12 cellular contexts compared by ENCODE assay signal in genomic region chr3:71245971-71246860, GRCh38.
DNase-seq lines count a peak whose midpoint lies in the region; ATAC-seq and TF ChIP-seq lines count a peak whose summit lies in the region.
"Had no signal": no experiment of that assay in that cellular context is flagged by ENCODE, and none has a peak within 500 bp of the region (broad histone marks: within the 10 kb centered on the region; RNA-seq: fewer than 3 reads in every experiment).

No MANE protein-coding gene starts in this region.

- peak overlapping the region; percentile 58 for H3K9ac ChIP-seq in muscle layer of colon (ENCODE audit: low read length)

- H3K4me1 ChIP-seq in breast epithelium = peaks cover 0 to 9% of the 10 kb centered on the region in 2 donors
- H3K4me1 ChIP-seq in muscle layer of colon (ENCODE audit: insufficient read depth, low read length) = peaks cover 23% of the 10 kb centered on the region
- peaks cover 18 to 35% (median 23%) of the 10 kb centered on the region in 4 donors for H3K4me1 ChIP-seq in upper lobe of left lung

- CTCF ChIA-PET in MCF 10A (lab: Yijun Ruan, JAX) = interaction anchor here (0.6 to 0.7 kb wide), 5 partner anchors 9 to 1180 kb away, joined by 3 read pairs; no protein-coding TSS in a partner anchor

- no peak for TF ChIP-seq CTCF in breast epithelium (IDR thresholded peaks at IDR 0.05)
- no peak for TF ChIP-seq CTCF in MCF 10A (IDR thresholded peaks at IDR 0.05; ENCODE audit: unreplicated experiment)
- TF ChIP-seq CTCF in endothelial cell (IDR thresholded peaks at IDR 0.05; ENCODE audit: unreplicated experiment) = no peak
- no peak for TF ChIP-seq CTCF in upper lobe of left lung (IDR thresholded peaks at IDR 0.05)

- no TSS peak for BruUV-seq in MCF 10A (replicated peaks; lab: Mats Ljungman, UMichigan)

- peaks cover 5% of the 10 kb centered on the region for H3K36me3 Mint-ChIP-seq in MCF 10A (ENCODE audit: insufficient read depth, unreplicated experiment)
- no peaks in the 10 kb centered on the region for H3K36me3 Mint-ChIP-seq in endothelial cell (ENCODE audit: low read depth, unreplicated experiment)

- H3K36me3 ChIP-seq in breast epithelium (no peaks in the 10 kb centered on the region), muscle layer of colon (ENCODE audit: insufficient read depth, low read length) (no peaks in the 10 kb centered on the region), upper lobe of left lung (no peaks in the 10 kb centered on the region)
- H3K36me3 ChIP-seq: vagina had no signal

- H3K4me1 Mint-ChIP-seq in MCF 10A (ENCODE audit: insufficient read depth, unreplicated experiment) (peaks cover 2% of the 10 kb centered on the region), endothelial cell (ENCODE audit: unreplicated experiment) (peaks cover 17% of the 10 kb centered on the region)

- DNase-seq in breast epithelium (ENCODE audit: low spot score in 2 of 2) = no peak
- no peak for DNase-seq in MCF 10A (ENCODE audit: unreplicated experiment)
- no peak for DNase-seq in endothelial cell (ENCODE audit: low spot score)
- peak; percentile 16 to 28 for DNase-seq in upper lobe of left lung
- no peak for DNase-seq in NCI-H524 treated with DMSO at 0.1 percent for 48 hours (lab: John Stamatoyannopoulos, UW)
- no peak for DNase-seq in DMS53 (lab: John Stamatoyannopoulos, UW)
- DNase-seq in HuH-7 (ENCODE audit: low spot score) = no peak
- DNase-seq: NCI-H226; stimulated activated CD4-positive, alpha-beta T cell treated with anti-CD3 and anti-CD28 coated beads, Interleukin-4, amount 100 ng/mL, for 1 hour had no signal

- H3K9me3 Mint-ChIP-seq in MCF 10A (ENCODE audit: unreplicated experiment) (no peaks in the 10 kb centered on the region), endothelial cell (ENCODE audit: unreplicated experiment) (no peaks in the 10 kb centered on the region)
- H3K9me3 Mint-ChIP-seq: IgD-negative memory B cell had no signal

- POLR2A ChIA-PET in MCF 10A (lab: Yijun Ruan, JAX) = interaction anchor here (0.6 kb wide), 3 partner anchors 140 to 215 kb away, joined by 3 read pairs; no protein-coding TSS in a partner anchor

- H3K4me3 Mint-ChIP-seq in MCF 10A (ENCODE audit: unreplicated experiment) (no peak overlapping the region), endothelial cell (ENCODE audit: unreplicated experiment) (no peak overlapping the region)

- H3K27me3 ChIP-seq in breast epithelium (no peaks in the 10 kb centered on the region), muscle layer of colon (ENCODE audit: control insufficient read depth in 1 of 2, insufficient read depth in 2 of 2, low read length in 2 of 2) (no peaks in the 10 kb centered on the region), upper lobe of left lung (no peaks in the 10 kb centered on the region)
- H3K27me3 ChIP-seq: vagina had no signal

- H3K27me3 Mint-ChIP-seq in MCF 10A (ENCODE audit: insufficient read depth, unreplicated experiment) (no peaks in the 10 kb centered on the region), endothelial cell (ENCODE audit: unreplicated experiment) (peaks cover 3% of the 10 kb centered on the region)

- H3K27ac Mint-ChIP-seq in MCF 10A (ENCODE audit: low read depth, unreplicated experiment) (no peak overlapping the region), endothelial cell (ENCODE audit: unreplicated experiment) (peak overlapping the region; percentile 64)
- H3K27ac Mint-ChIP-seq: IgD-negative memory B cell had no signal

- peak overlapping the region in 2 of 3 donors; percentile 4 to 40 for H3K4me3 ChIP-seq in breast epithelium
- H3K4me3 ChIP-seq in muscle layer of colon (ENCODE audit: low read depth in 1 of 2, low read length in 2 of 2) = peak overlapping the region in 1 of 2 donors; percentile 39
- no peak overlapping the region for H3K4me3 ChIP-seq in upper lobe of left lung
- H3K4me3 ChIP-seq: vagina had no signal

- no peak for TF ChIP-seq EP300 in upper lobe of left lung (IDR thresholded peaks at IDR 0.05)

- no peak for ATAC-seq in upper lobe of left lung (ENCODE audit: low FRiP score in 2 of 2)

- H3K9me3 ChIP-seq in breast epithelium = no peaks in the 10 kb centered on the region
- no peaks in the 10 kb centered on the region for H3K9me3 ChIP-seq in muscle layer of colon (ENCODE audit: low read length)
- no peaks in the 10 kb centered on the region for H3K9me3 ChIP-seq in upper lobe of left lung
- H3K9me3 ChIP-seq: vagina had no signal

- whole genome bisulfite sequencing in upper lobe of left lung, 2 donors = 73% methylated on average over 16 to 19 of the region's 19 CpGs

- TF ChIP-seq POLR2A in breast epithelium (IDR thresholded peaks at IDR 0.05) (no peak), upper lobe of left lung (IDR thresholded peaks at IDR 0.05) (no peak)

- intact Hi-C loops in breast epithelium (cut with DNase I; ENCODE audit: low total_unique reads) = no loop called here
- intact Hi-C loops in MCF 10A (cut with micrococcal nuclease) = no loop called here

- H3K27ac ChIP-seq in breast epithelium (peak overlapping the region; percentile 29 to 62), muscle layer of colon (ENCODE audit: low read depth, low read length) (peak overlapping the region; percentile 91), upper lobe of left lung (peak overlapping the region in 3 of 4 donors; percentile 10 to 55 (median 19))

Comparison
In these comparisons a context has a peak if more than half of its experiments do, and no peak if none do; other contexts are left out.
1. DNase-seq: peak in upper lobe of left lung (2 of 2); none in breast epithelium (0 of 2), MCF 10A (single experiment), endothelial cell (single experiment), NCI-H524 treated with DMSO at 0.1 percent for 48 hours (single experiment), DMS53 (single experiment) and HuH-7 (single experiment).
2. H3K27ac ChIP-seq: peak in every context shown above with its lines; median percentile 91 in muscle layer of colon; 46 in breast epithelium; 19 in upper lobe of left lung.
3. H3K4me3 ChIP-seq: peak in breast epithelium (2 of 3); none in upper lobe of left lung (0 of 4).